ENCODE assay signal across 11 cellular contexts in the genomic region with DNA sequence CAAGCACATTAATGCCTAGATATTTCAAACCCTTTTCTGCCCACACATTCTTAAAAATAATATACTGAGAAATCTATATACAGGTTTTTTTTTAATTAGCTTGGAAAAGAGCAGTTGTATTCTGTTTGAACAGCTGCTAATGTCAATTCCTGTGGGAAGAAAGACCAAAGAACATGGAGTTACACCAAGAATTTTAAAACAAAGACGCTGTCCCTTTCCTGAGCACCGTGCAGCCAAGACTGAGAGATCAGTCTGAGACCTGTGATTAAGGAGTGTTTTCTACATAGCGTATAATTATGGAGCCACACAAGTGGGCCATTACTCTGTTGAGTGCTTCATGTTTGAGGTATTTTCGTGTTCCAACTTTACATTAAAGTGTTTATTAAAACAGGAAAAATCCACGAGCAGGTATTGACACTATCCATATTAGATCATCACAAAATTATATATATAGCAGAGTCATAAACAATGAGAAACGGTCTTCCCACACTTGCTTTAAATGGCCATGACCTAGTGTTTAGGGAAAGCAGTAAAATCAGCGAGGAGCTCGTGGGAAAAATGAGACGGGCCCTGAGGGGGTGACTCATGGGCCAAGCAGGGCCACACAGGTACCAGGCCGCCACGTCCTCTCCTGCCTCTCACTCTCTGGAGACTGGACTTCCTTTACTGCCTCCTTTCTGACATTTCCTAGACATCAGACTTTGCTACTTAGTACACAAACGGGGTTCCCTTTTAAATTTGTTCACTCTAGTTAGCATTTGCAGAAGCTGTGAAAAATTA.
A peak's percentile ranks its signal among the peaks of the same experiment; 100 is the strongest.
DNase-seq lines count a peak whose midpoint lies in the region; ATAC-seq, FAIRE-seq and TF ChIP-seq lines count a peak whose summit lies in the region.
"Had no signal": no experiment of that assay in that cellular context is flagged by ENCODE, and none has a peak within 500 bp of the region (broad histone marks: within the 10 kb centered on the region; RNA-seq: fewer than 3 reads in every experiment).

No MANE protein-coding gene starts in this region.

- peaks cover 98% of the 10 kb centered on the region for H3K79me2 ChIP-seq in astrocyte (ENCODE audit: insufficient read depth, low read length)
- peaks cover 4% of the 10 kb centered on the region for H3K79me2 ChIP-seq in hepatocyte

- no peaks in the 10 kb centered on the region for H3K9me3 Mint-ChIP-seq in astrocyte (ENCODE audit: unreplicated experiment)
- H3K9me3 Mint-ChIP-seq in CD8-positive, alpha-beta T cell = no peaks in the 10 kb centered on the region
- H3K9me3 Mint-ChIP-seq: activated naive CD4-positive, alpha-beta T cell treated with anti-CD3 and anti-CD28 coated beads, Interleukin-2, amount 50 U/mL, for 72 hours had no signal

- H3K4me3 ChIP-seq in astrocyte (ENCODE audit: insufficient read depth, low read depth, low read length) = peak overlapping the region; percentile 2
- H3K4me3 ChIP-seq in hepatocyte = no peak overlapping the region
- H3K4me3 ChIP-seq in thoracic aorta = no peak overlapping the region
- H3K4me3 ChIP-seq in CD8-positive, alpha-beta T cell (ENCODE audit: low read depth, low read length) = no peak overlapping the region

- peak overlapping the region; percentile 83 for H3K27ac ChIP-seq in astrocyte (ENCODE audit: low read depth, low read length)
- peak overlapping the region; percentile 59 for H3K27ac ChIP-seq in hepatocyte
- H3K27ac ChIP-seq in thoracic aorta = peak overlapping the region; percentile 46 to 48
- no peak overlapping the region for H3K27ac ChIP-seq in CD8-positive, alpha-beta T cell (ENCODE audit: low read depth, low read length)
- H3K27ac ChIP-seq: 22Rv1 had no signal

- POLR2A ChIA-PET in CD8-positive, alpha-beta T cell (lab: Charles Lee) = no interaction called here

- 50% methylated on average over 12 of the region's 12 CpGs for WGBS in hepatocyte (ENCODE audit: low lambda C conversion rate, missing lambda C conversion rate)

- H2AFZ ChIP-seq in astrocyte (ENCODE audit: low read depth, low read length) = no peak overlapping the region
- no peak overlapping the region for H2AFZ ChIP-seq in hepatocyte

- H3K36me3 ChIP-seq in astrocyte (ENCODE audit: insufficient read depth, low read length) = peaks cover 50% of the 10 kb centered on the region
- no peaks in the 10 kb centered on the region for H3K36me3 ChIP-seq in hepatocyte (replicated peaks; ENCODE audit: insufficient read depth, low read depth)
- no peaks in the 10 kb centered on the region for H3K36me3 ChIP-seq in thoracic aorta
- no peaks in the 10 kb centered on the region for H3K36me3 ChIP-seq in CD8-positive, alpha-beta T cell (ENCODE audit: insufficient read depth, low read length)

- DNase-seq in NCI-H1436 (lab: John Stamatoyannopoulos, UW) (peak; percentile 18), NCI-H1436 treated with DMSO at 0.1 percent for 48 hours (lab: John Stamatoyannopoulos, UW) (no peak), astrocyte (ENCODE audit: low read depth) (peak; percentile 72), hepatocyte (ENCODE audit: low spot score) (no peak), thoracic aorta (ENCODE audit: low spot score) (no peak), Ammon's horn (ENCODE audit: low spot score) (no peak)
- DNase-seq in CD8-positive, alpha-beta T cell = no peak
- DNase-seq: activated CD4-positive, alpha-beta T cell treated with anti-CD3 and anti-CD28 coated beads for 48 hours had no signal

- H3K4me2 ChIP-seq in astrocyte (ENCODE audit: low read length) (peak overlapping the region; percentile 16), hepatocyte (no peak overlapping the region)

- H3K9me3 ChIP-seq in astrocyte (ENCODE audit: insufficient read depth, low read depth, low read length) (no peaks in the 10 kb centered on the region), hepatocyte (ENCODE audit: low read depth) (no peaks in the 10 kb centered on the region), thoracic aorta (no peaks in the 10 kb centered on the region)
- H3K9me3 ChIP-seq in CD8-positive, alpha-beta T cell (ENCODE audit: low read length) = no peaks in the 10 kb centered on the region

- CTCF ChIA-PET in CD8-positive, alpha-beta T cell (lab: Charles Lee) = interaction anchor here (0.9 to 1.2 kb wide), 2 partner anchors 220 to 225 kb away, joined by 3 read pairs; no protein-coding TSS in a partner anchor

- H3K4me1 Mint-ChIP-seq in astrocyte (ENCODE audit: low read depth, unreplicated experiment) = peaks cover 64% of the 10 kb centered on the region
- peaks cover 9% of the 10 kb centered on the region for H3K4me1 Mint-ChIP-seq in CD8-positive, alpha-beta T cell (ENCODE audit: low read depth)

- no peaks in the 10 kb centered on the region for H3K9me2 ChIP-seq in hepatocyte (replicated peaks; ENCODE audit: insufficient read depth)

- H3K27me3 ChIP-seq in astrocyte (ENCODE audit: insufficient read depth, low read length) = no peaks in the 10 kb centered on the region
- H3K27me3 ChIP-seq in hepatocyte = no peaks in the 10 kb centered on the region
- H3K27me3 ChIP-seq in thoracic aorta (replicated peaks; ENCODE audit: insufficient read depth) = no peaks in the 10 kb centered on the region
- H3K27me3 ChIP-seq in CD8-positive, alpha-beta T cell (ENCODE audit: insufficient read depth, low read length) = no peaks in the 10 kb centered on the region

- H4K20me1 ChIP-seq in astrocyte (ENCODE audit: insufficient read depth, low read length) (peaks cover 72% of the 10 kb centered on the region), hepatocyte (ENCODE audit: insufficient read depth, poor library complexity, severe bottlenecking) (no peaks in the 10 kb centered on the region)

- peaks cover 37% of the 10 kb centered on the region for H3K4me1 ChIP-seq in astrocyte (ENCODE audit: insufficient read depth, low read length)
- peaks cover 32% of the 10 kb centered on the region for H3K4me1 ChIP-seq in hepatocyte (ENCODE audit: insufficient read depth)
- peaks cover 5 to 40% of the 10 kb centered on the region in 2 donors for H3K4me1 ChIP-seq in thoracic aorta (ENCODE audit: control insufficient read depth in 1 of 2, low read depth in 2 of 2)
- H3K4me1 ChIP-seq in CD8-positive, alpha-beta T cell (ENCODE audit: insufficient read depth, low read length) = peaks cover 5% of the 10 kb centered on the region

- intact Hi-C loops in CD8-positive, alpha-beta T cell (cut with DNase I, micrococcal nuclease) = no loop called here

- peak overlapping the region; percentile 70 for H3K9ac ChIP-seq in astrocyte (ENCODE audit: low read length)

- TF ChIP-seq CTCF in astrocyte (IDR thresholded peaks at IDR 0.05; ENCODE audit: insufficient read depth, low read depth, low read length) (no peak), hepatocyte (IDR thresholded peaks at IDR 0.05; ENCODE audit: poor library complexity) (no peak), thoracic aorta (IDR thresholded peaks at IDR 0.05) (no peak)
- no peak for TF ChIP-seq CTCF in CD8-positive, alpha-beta T cell (IDR thresholded peaks at IDR 0.05)

- no peaks in the 10 kb centered on the region for H3K27me3 Mint-ChIP-seq in astrocyte (ENCODE audit: low read depth, unreplicated experiment)
- H3K27me3 Mint-ChIP-seq in CD8-positive, alpha-beta T cell (ENCODE audit: low read depth) = no peaks in the 10 kb centered on the region

- peak overlapping the region; percentile 89 for H3K27ac Mint-ChIP-seq in astrocyte (ENCODE audit: unreplicated experiment)
- no peak overlapping the region for H3K27ac Mint-ChIP-seq in CD8-positive, alpha-beta T cell
- H3K27ac Mint-ChIP-seq: activated naive CD4-positive, alpha-beta T cell treated with anti-CD3 and anti-CD28 coated beads, Interleukin-2, amount 50 U/mL, for 72 hours had no signal

- peak overlapping the region; percentile 66 for H3K4me3 Mint-ChIP-seq in astrocyte (ENCODE audit: unreplicated experiment)
- H3K4me3 Mint-ChIP-seq in CD8-positive, alpha-beta T cell = no peak overlapping the region

- H3K36me3 Mint-ChIP-seq in astrocyte (ENCODE audit: low read depth, unreplicated experiment) = peaks cover 42% of the 10 kb centered on the region
- H3K36me3 Mint-ChIP-seq in CD8-positive, alpha-beta T cell = no peaks in the 10 kb centered on the region
- H3K36me3 Mint-ChIP-seq: activated naive CD4-positive, alpha-beta T cell treated with anti-CD3 and anti-CD28 coated beads, Interleukin-2, amount 50 U/mL, for 72 hours had no signal

- no peak for FAIRE-seq in astrocyte (lab: Jason Lieb, UNC)

- no peak for ATAC-seq in thoracic aorta (ENCODE audit: insufficient number of reproducible peaks, low FRiP score, low read depth)
- no peak for ATAC-seq in HG02870 (IDR thresholded peaks at IDR 0.05; ENCODE audit: unreplicated experiment)
- no peak for ATAC-seq in CD8-positive, alpha-beta T cell
- ATAC-seq: activated naive CD4-positive, alpha-beta T cell treated with anti-CD3 and anti-CD28 coated beads, Interleukin-2, amount 50 U/mL, for 72 hours had no signal

Comparison
In these comparisons a context has a peak if more than half of its experiments do, and no peak if none do; other contexts are left out.
1. DNase-seq: peak in NCI-H1436 (single experiment) and astrocyte (single experiment); none in NCI-H1436 treated with DMSO at 0.1 percent for 48 hours (single experiment), hepatocyte (single experiment), thoracic aorta (single experiment), Ammon's horn (single experiment) and CD8-positive, alpha-beta T cell (0 of 7).